ENCODE assay signal across 8 cellular contexts in the genomic region with DNA sequence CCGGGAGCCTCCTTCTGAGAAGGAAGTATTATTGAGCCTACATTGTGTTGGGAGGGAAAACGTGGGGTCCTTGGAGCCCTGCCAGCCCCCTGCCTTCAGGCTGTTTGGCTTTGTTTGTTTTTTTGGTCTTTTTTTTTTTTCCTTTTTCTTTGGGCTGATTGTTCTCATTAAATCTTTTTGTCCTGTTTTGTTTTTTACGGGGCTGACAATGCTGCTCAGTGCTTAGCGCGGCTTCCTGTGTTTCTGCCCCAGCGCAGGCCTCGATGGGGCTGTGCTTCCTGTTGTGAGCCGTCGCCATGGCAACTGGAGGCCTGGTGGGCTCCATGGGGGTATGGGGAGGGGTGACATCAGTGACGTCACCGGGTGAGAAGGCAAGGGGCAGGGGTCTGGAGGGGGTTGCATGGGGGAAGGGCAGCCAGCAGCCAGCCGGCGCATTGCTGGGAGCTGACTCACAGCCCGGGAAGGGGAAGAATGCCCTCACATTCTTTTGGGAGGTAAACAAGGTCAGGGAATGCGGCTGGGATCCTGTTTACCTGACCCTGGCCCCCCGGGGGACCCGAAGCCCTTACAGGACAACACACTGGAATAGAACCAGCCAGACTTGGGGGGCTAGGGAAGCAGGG. TPM values are rescaled to one million over a fixed set of nuclear protein-coding genes. Genes with fewer than 3 reads are reported as not detected.
DNase-seq lines count a peak whose midpoint lies in the region; ATAC-seq lines count a peak whose summit lies in the region.

No MANE protein-coding gene starts in this region.

- peak overlapping the region; percentile 65 to 71 for H3K27ac ChIP-seq in esophagus (ENCODE audit: low read depth in 2 of 2, low read length in 1 of 2)
- H3K27ac ChIP-seq in muscle layer of duodenum (ENCODE audit: low read length): peak overlapping the region; percentile 78

- H3K9me3 ChIP-seq in esophagus (ENCODE audit: control insufficient read depth in 2 of 2, insufficient read depth in 1 of 2, low read depth in 1 of 2, low read length in 1 of 2) (no peaks in the 10 kb centered on the region), muscle layer of duodenum (ENCODE audit: control insufficient read depth in 1 of 2, low read length in 2 of 2) (no peaks in the 10 kb centered on the region)

- H3K36me3 ChIP-seq in esophagus (ENCODE audit: control insufficient read depth in 2 of 2, insufficient read depth in 2 of 2, low read length in 1 of 2): no peaks in the 10 kb centered on the region
- H3K36me3 ChIP-seq in muscle layer of duodenum (ENCODE audit: control insufficient read depth in 1 of 2, insufficient read depth in 2 of 2, low read length in 2 of 2): no peaks in the 10 kb centered on the region

- H3K27ac Mint-ChIP-seq in stimulated activated naive B cell treated with anti-CD40 and anti-IgM and Interleukin-4, amounts not matched to agents 10 μg/mL and 1 μg/mL and 100 μg/mL, for 72 hours: peak overlapping the region; percentile 89

- peaks cover 3 to 6% of the 10 kb centered on the region in 2 donors for H3K27me3 Mint-ChIP-seq in stimulated activated naive B cell treated with anti-CD40 and anti-IgM and Interleukin-4, amounts not matched to agents 10 μg/mL and 1 μg/mL and 100 μg/mL, for 72 hours

- no peaks in the 10 kb centered on the region for H3K9me3 Mint-ChIP-seq in stimulated activated naive B cell treated with anti-CD40 and anti-IgM and Interleukin-4, amounts not matched to agents 10 μg/mL and 1 μg/mL and 100 μg/mL, for 72 hours

- no peak overlapping the region for H3K4me3 ChIP-seq in esophagus (ENCODE audit: low read depth in 1 of 2, low read length in 2 of 2)
- peak overlapping the region in 1 of 2 donors; percentile 12 for H3K4me3 ChIP-seq in muscle layer of duodenum (ENCODE audit: low read depth in 1 of 2, low read length in 2 of 2)

- ATAC-seq in stimulated activated naive B cell treated with anti-CD40 and anti-IgM and Interleukin-4, amounts not matched to agents 10 μg/mL and 1 μg/mL and 100 μg/mL, for 72 hours (replicated peaks): no peak
- ATAC-seq in HG03439 (IDR thresholded peaks at IDR 0.05; ENCODE audit: unreplicated experiment): no peak
- no peak for ATAC-seq in GM18909 (IDR thresholded peaks at IDR 0.05; ENCODE audit: poor library complexity, unreplicated experiment)

- H3K36me3 Mint-ChIP-seq in stimulated activated naive B cell treated with anti-CD40 and anti-IgM and Interleukin-4, amounts not matched to agents 10 μg/mL and 1 μg/mL and 100 μg/mL, for 72 hours: no peaks in the 10 kb centered on the region

- peak; percentile 58 for DNase-seq in CMK (ENCODE audit: low read depth)
- peak; percentile 31 for DNase-seq in MV-4-11 (lab: John Stamatoyannopoulos, UW)
- DNase-seq in activated T-cell treated with anti-CD3 and anti-CD28 coated beads, Interleukin-2, amount 50 U/mL, for 1 hour: peak; percentile 74
- DNase-seq in stimulated activated naive B cell treated with anti-CD40 and anti-IgM and Interleukin-4, amounts not matched to agents 10 μg/mL and 1 μg/mL and 100 μg/mL, for 72 hours: no peak

- H3K4me1 ChIP-seq in esophagus (ENCODE audit: control insufficient read depth in 2 of 2, insufficient read depth in 2 of 2, low read length in 1 of 2) (peaks cover 0 to 15% of the 10 kb centered on the region in 2 donors), muscle layer of duodenum (ENCODE audit: control insufficient read depth in 1 of 2, insufficient read depth in 2 of 2, low read length in 2 of 2) (peaks cover 18 to 52% of the 10 kb centered on the region in 2 donors)

- peaks cover 38 to 51% of the 10 kb centered on the region in 2 donors for H3K4me1 Mint-ChIP-seq in stimulated activated naive B cell treated with anti-CD40 and anti-IgM and Interleukin-4, amounts not matched to agents 10 μg/mL and 1 μg/mL and 100 μg/mL, for 72 hours

- H3K27me3 ChIP-seq in esophagus (ENCODE audit: control insufficient read depth in 1 of 2, insufficient read depth in 2 of 2, low read length in 2 of 2) (no peaks in the 10 kb centered on the region), muscle layer of duodenum (ENCODE audit: low read depth, low read length) (no peaks in the 10 kb centered on the region)

- peak overlapping the region; percentile 53 to 66 for H3K4me3 Mint-ChIP-seq in stimulated activated naive B cell treated with anti-CD40 and anti-IgM and Interleukin-4, amounts not matched to agents 10 μg/mL and 1 μg/mL and 100 μg/mL, for 72 hours

- WGBS in esophagus, 2 donors: 12 to 17% methylated on average over 17 of the region's 17 CpGs

RNA-seq across cellular contexts. Expression of gene CBX7, which starts 22.1 kb away (rescaled TPM):
- polyA plus RNA-seq in esophagus: 10 to 100 TPM; 12.2 to 19.1 TPM
